12 cellular contexts compared by ENCODE assay signal in the genomic region with DNA sequence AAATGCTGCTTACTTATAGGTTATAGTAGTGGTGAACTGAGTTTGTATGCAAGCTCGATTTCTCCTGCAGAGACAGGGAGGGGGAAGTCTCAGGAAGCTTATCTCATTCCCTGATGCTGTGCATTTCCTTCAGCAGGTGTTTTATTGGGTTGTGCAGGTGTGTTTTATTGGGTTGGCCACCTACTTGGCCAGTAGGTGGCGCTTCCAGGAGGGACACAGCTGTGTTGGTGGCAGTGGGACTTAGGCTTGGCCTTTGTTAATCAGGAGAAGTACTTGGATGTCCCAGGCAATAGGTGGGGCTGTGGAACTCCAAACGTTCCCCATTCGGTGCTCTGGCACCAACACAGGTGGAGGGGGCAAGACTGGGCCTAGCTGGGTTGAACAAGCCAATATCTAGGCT.
A peak's percentile ranks its signal among the peaks of the same experiment; 100 is the strongest.
DNase-seq lines count a peak whose midpoint lies in the region; ATAC-seq and TF ChIP-seq lines count a peak whose summit lies in the region.
"Had no signal": no experiment of that assay in that cellular context is flagged by ENCODE, and none has a peak within 500 bp of the region (broad histone marks: within the 10 kb centered on the region; RNA-seq: fewer than 3 reads in every experiment).

No MANE protein-coding gene starts in this region.

- no CpG with 5 or more reads among the region's 4 CpGs for WGBS in IMR-90 (ENCODE audit: extremely low coverage in 2 of 2, insufficient read length in 1 of 2), 2 experiments
- 0% methylated on average over 2 of the region's 4 CpGs for WGBS in mammary epithelial cell (ENCODE audit: low coverage, missing lambda C conversion rate)
- whole genome bisulfite sequencing in gastroesophageal sphincter (ENCODE audit: low coverage in 1 of 2), 2 donors = 17% methylated on average over 1 of the region's 4 CpGs; no CpG with 5 or more reads in 1 of the 2 donors

- H2AFZ ChIP-seq in IMR-90 (replicated peaks; ENCODE audit: low read length, poor library complexity) (no peak overlapping the region), mammary epithelial cell (ENCODE audit: low read depth, low read length) (no peak overlapping the region)

- no peaks in the 10 kb centered on the region for H3K9me3 Mint-ChIP-seq in neural crest cell
- no peaks in the 10 kb centered on the region for H3K9me3 Mint-ChIP-seq in activated CD4-positive, alpha-beta memory T cell treated with anti-CD3 and anti-CD28 coated beads, Interleukin-2, amount 10 ng/mL, durations not matched to agents 7 days and 5 days

- TF ChIP-seq RAD21 in IMR-90 (IDR thresholded peaks at IDR 0.05; ENCODE audit: low read length) = no peak

- no peak overlapping the region for H4K91ac ChIP-seq in IMR-90 (ENCODE audit: insufficient read depth, low read depth, low read length)

- H3K9ac ChIP-seq in IMR-90 (ENCODE audit: low read depth, low read length) (no peak overlapping the region), mammary epithelial cell (ENCODE audit: insufficient read depth, low read length) (no peak overlapping the region)

- no peak for TF ChIP-seq POLR2A in IMR-90 (IDR thresholded peaks at IDR 0.05; ENCODE audit: low read depth, low read length)
- no peak for TF ChIP-seq POLR2A in gastroesophageal sphincter (IDR thresholded peaks at IDR 0.05)

- H3K36me3 Mint-ChIP-seq in neural crest cell (ENCODE audit: low read depth) = no peaks in the 10 kb centered on the region
- H3K36me3 Mint-ChIP-seq in activated CD4-positive, alpha-beta memory T cell treated with anti-CD3 and anti-CD28 coated beads, Interleukin-2, amount 10 ng/mL, durations not matched to agents 7 days and 5 days (ENCODE audit: low read depth) = no peaks in the 10 kb centered on the region
- H3K36me3 Mint-ChIP-seq: activated naive CD8-positive, alpha-beta T cell had no signal

- no peaks in the 10 kb centered on the region for H3K79me1 ChIP-seq in IMR-90 (ENCODE audit: low read depth in 1 of 2, low read length in 2 of 2)

- H2BK5ac ChIP-seq in IMR-90 (ENCODE audit: low read depth, low read length, poor library complexity, severe bottlenecking) = no peak overlapping the region

- dilution Hi-C loops in IMR-90 (cut with HindIII; ENCODE audit: low sequenced_read_pairs, unreplicated experiment) (no loop called here), mammary epithelial cell (cut with HindIII; ENCODE audit: low sequenced_read_pairs) (no loop called here)

- H3K79me2 ChIP-seq in mammary epithelial cell (ENCODE audit: insufficient read depth, low read length) = no peaks in the 10 kb centered on the region

- H3K4me1 ChIP-seq in IMR-90 (ENCODE audit: control insufficient read depth, insufficient read depth, low read length) (no peaks in the 10 kb centered on the region), mammary epithelial cell (ENCODE audit: insufficient read depth, low read length) (no peaks in the 10 kb centered on the region), gastroesophageal sphincter (no peaks in the 10 kb centered on the region)
- H3K4me1 ChIP-seq: suprapubic skin had no signal

- no peak overlapping the region for H3K14ac ChIP-seq in IMR-90 (replicated peaks; ENCODE audit: low read depth, low read length)

- POLR2A ChIA-PET in IMR-90 (lab: Charles Lee; ENCODE audit: unreplicated experiment) = no interaction called here
- POLR2A ChIA-PET in activated CD4-positive, alpha-beta memory T cell treated with anti-CD3 and anti-CD28 coated beads, Interleukin-2, amount 10 ng/mL, durations not matched to agents 7 days and 5 days (lab: Charles Lee) = no interaction called here

- TF ChIP-seq EP300 in gastroesophageal sphincter (IDR thresholded peaks at IDR 0.05) = no peak

- BruUV-seq in IMR-90 (replicated peaks; lab: Mats Ljungman, UMichigan) (no TSS peak), mammary epithelial cell (replicated peaks; lab: Mats Ljungman, UMichigan) (no TSS peak)

- H3K27me3 ChIP-seq in IMR-90 (ENCODE audit: control insufficient read depth, insufficient read depth, low read length) = no peaks in the 10 kb centered on the region
- H3K27me3 ChIP-seq in mammary epithelial cell (ENCODE audit: insufficient read depth, low read length) = no peaks in the 10 kb centered on the region
- H3K27me3 ChIP-seq in gastroesophageal sphincter = no peaks in the 10 kb centered on the region
- H3K27me3 ChIP-seq: neutrophil, suprapubic skin had no signal

- no peaks in the 10 kb centered on the region for H3K9me1 ChIP-seq in IMR-90 (ENCODE audit: insufficient read depth, low read length)

- no peak overlapping the region for H3K27ac ChIP-seq in IMR-90 (ENCODE audit: insufficient read depth, low read length)
- no peak overlapping the region for H3K27ac ChIP-seq in mammary epithelial cell (ENCODE audit: insufficient read depth, low read depth, low read length)
- no peak overlapping the region for H3K27ac ChIP-seq in gastroesophageal sphincter
- H3K27ac ChIP-seq: neutrophil, suprapubic skin had no signal

- H3K4me3 ChIP-seq in IMR-90 (ENCODE audit: insufficient read depth, low read depth, low read length) (no peak overlapping the region), mammary epithelial cell (replicated peaks in 1 of 3; ENCODE audit: insufficient read depth in 1 of 3, low read depth in 2 of 3, low read length in 3 of 3) (no peak overlapping the region), gastroesophageal sphincter (no peak overlapping the region)
- H3K4me3 ChIP-seq: suprapubic skin had no signal

- no peaks in the 10 kb centered on the region for H3K9me3 ChIP-seq in IMR-90 (ENCODE audit: control insufficient read depth, insufficient read depth, low read length)
- no peaks in the 10 kb centered on the region for H3K9me3 ChIP-seq in mammary epithelial cell (replicated peaks; ENCODE audit: insufficient read depth, low read length)
- no peaks in the 10 kb centered on the region for H3K9me3 ChIP-seq in gastroesophageal sphincter
- H3K9me3 ChIP-seq: neutrophil, suprapubic skin had no signal

- no peak overlapping the region for H3K18ac ChIP-seq in IMR-90 (ENCODE audit: low read depth, low read length)

- in situ Hi-C loops in IMR-90 (cut with MboI; ENCODE audit: low sequenced_read_pairs) (no loop called here), mammary epithelial cell (cut with MboI; ENCODE audit: low sequenced_read_pairs in 2 of 2) (no loop called here)

- no peak overlapping the region for H3K4me3 Mint-ChIP-seq in neural crest cell
- no peak overlapping the region for H3K4me3 Mint-ChIP-seq in activated CD4-positive, alpha-beta memory T cell treated with anti-CD3 and anti-CD28 coated beads, Interleukin-2, amount 10 ng/mL, durations not matched to agents 7 days and 5 days
- H3K4me3 Mint-ChIP-seq: activated naive CD8-positive, alpha-beta T cell had no signal

- H3K56ac ChIP-seq in IMR-90 (ENCODE audit: extremely low read depth, insufficient read depth, low read length) = no peak overlapping the region

- H3K23ac ChIP-seq in IMR-90 (ENCODE audit: low read depth, low read length) = no peak overlapping the region

- no peak overlapping the region for H2AK9ac ChIP-seq in IMR-90 (replicated peaks; ENCODE audit: low read depth, low read length, poor library complexity)

- H4K8ac ChIP-seq in IMR-90 (ENCODE audit: low read depth in 2 of 2, low read length in 2 of 2) = no peak overlapping the region

- no peaks in the 10 kb centered on the region for H3K4me1 Mint-ChIP-seq in neural crest cell
- no peaks in the 10 kb centered on the region for H3K4me1 Mint-ChIP-seq in activated CD4-positive, alpha-beta memory T cell treated with anti-CD3 and anti-CD28 coated beads, Interleukin-2, amount 10 ng/mL, durations not matched to agents 7 days and 5 days

- H2BK20ac ChIP-seq in IMR-90 (ENCODE audit: low read depth, low read length) = no peak overlapping the region

- H2BK15ac ChIP-seq in IMR-90 (ENCODE audit: low read depth, low read length) = no peak overlapping the region

- ATAC-seq in IMR-90 (ENCODE audit: low read depth) = no peak
- ATAC-seq in HG03354 (IDR thresholded peaks at IDR 0.05; ENCODE audit: poor library complexity, severe bottlenecking, unreplicated experiment) = no peak
- no peak for ATAC-seq in gastroesophageal sphincter

- H4K20me1 ChIP-seq in IMR-90 (ENCODE audit: insufficient read depth, low read length) (no peaks in the 10 kb centered on the region), mammary epithelial cell (ENCODE audit: insufficient read depth, low read length) (no peaks in the 10 kb centered on the region)

- TF ChIP-seq CTCF in IMR-90 (conservative IDR thresholded peaks at IDR 0.05; ENCODE audit: low read depth, low read length) = peak; percentile 12; the same call in 1 of the 2 replicates
- TF ChIP-seq CTCF in mammary epithelial cell (conservative IDR thresholded peaks at IDR 0.05 in 1 of 2, IDR thresholded peaks at IDR 0.05 in 1 of 2; ENCODE audit: extremely low read depth in 1 of 2, insufficient read depth in 1 of 2, low read depth in 1 of 2, low read length in 2 of 2) = peak; percentile 57 to 76
- TF ChIP-seq CTCF in neural crest cell (conservative IDR thresholded peaks at IDR 0.05) = peak; percentile 57
- TF ChIP-seq CTCF in gastroesophageal sphincter (IDR thresholded peaks at IDR 0.05) = no peak

- intact Hi-C loops in IMR-90 (cut with micrococcal nuclease) (no loop called here), mammary epithelial cell (cut with micrococcal nuclease) (no loop called here)

- no peak overlapping the region for H3K27ac Mint-ChIP-seq in neural crest cell (ENCODE audit: unreplicated experiment)
- no peak overlapping the region for H3K27ac Mint-ChIP-seq in activated CD4-positive, alpha-beta memory T cell treated with anti-CD3 and anti-CD28 coated beads, Interleukin-2, amount 10 ng/mL, durations not matched to agents 7 days and 5 days
- H3K27ac Mint-ChIP-seq: activated naive CD8-positive, alpha-beta T cell had no signal

- H4K5ac ChIP-seq in IMR-90 (ENCODE audit: low read depth, low read length) = no peak overlapping the region

- no peak overlapping the region for H2AK5ac ChIP-seq in IMR-90 (ENCODE audit: low read depth, low read length)

- H2BK120ac ChIP-seq in IMR-90 (ENCODE audit: low read depth, low read length) = no peak overlapping the region

- H3K4me2 ChIP-seq in IMR-90 (ENCODE audit: low read depth, low read length) = no peak overlapping the region
- H3K4me2 ChIP-seq in mammary epithelial cell (ENCODE audit: insufficient read depth, low read depth, low read length) = no peak overlapping the region

- H3K4ac ChIP-seq in IMR-90 (ENCODE audit: low read depth, low read length) = no peak overlapping the region

- H3K27me3 Mint-ChIP-seq in neural crest cell (ENCODE audit: low read depth) = no peaks in the 10 kb centered on the region
- no peaks in the 10 kb centered on the region for H3K27me3 Mint-ChIP-seq in activated CD4-positive, alpha-beta memory T cell treated with anti-CD3 and anti-CD28 coated beads, Interleukin-2, amount 10 ng/mL, durations not matched to agents 7 days and 5 days
- H3K27me3 Mint-ChIP-seq: activated naive CD8-positive, alpha-beta T cell had no signal

- CTCF ChIA-PET in IMR-90 (lab: Yijun Ruan, JAX) (no interaction called here), mammary epithelial cell (lab: Charles Lee; ENCODE audit: low non-redundant PET) (interaction anchor here (0.6 kb wide), 2 partner anchors 19 to 1475 kb away, joined by 3 to 5 read pairs; no protein-coding TSS in a partner anchor)
- CTCF ChIA-PET in activated CD4-positive, alpha-beta memory T cell treated with anti-CD3 and anti-CD28 coated beads, Interleukin-2, amount 10 ng/mL, durations not matched to agents 7 days and 5 days (lab: Charles Lee) = no interaction called here

- DNase-seq in NCI-H1417 (lab: John Stamatoyannopoulos, UW) (peak in 2 of 3 experiments; percentile 22 to 34), NCI-H1417 treated with DMSO at 0.1 percent for 48 hours (lab: John Stamatoyannopoulos, UW) (no peak), IMR-90 (no peak), mammary epithelial cell (peak; percentile 23), neural crest cell (ENCODE audit: low read depth, low spot score) (no peak)
- no peak for DNase-seq in activated CD4-positive, alpha-beta memory T cell treated with anti-CD3 and anti-CD28 coated beads, Interleukin-2, amount 10 ng/mL, durations not matched to agents 7 days and 5 days
- DNase-seq: stimulated activated CD4-positive, alpha-beta T cell treated with anti-CD3 and anti-CD28 coated beads, Interleukin-2, amount 100 ng/mL, for 48 hours had no signal

- H3K36me3 ChIP-seq in IMR-90 (ENCODE audit: control insufficient read depth, insufficient read depth, low read length) = no peaks in the 10 kb centered on the region
- no peaks in the 10 kb centered on the region for H3K36me3 ChIP-seq in mammary epithelial cell (ENCODE audit: insufficient read depth, low read length)
- H3K36me3 ChIP-seq in gastroesophageal sphincter = no peaks in the 10 kb centered on the region
- H3K36me3 ChIP-seq: neutrophil, suprapubic skin had no signal

Comparison
In these comparisons a context has a peak if more than half of its experiments do, and no peak if none do; other contexts are left out.
1. DNase-seq: peak in NCI-H1417 (2 of 3) and mammary epithelial cell (single experiment); none in NCI-H1417 treated with DMSO at 0.1 percent for 48 hours (single experiment), IMR-90 (single experiment), neural crest cell (single experiment) and activated CD4-positive, alpha-beta memory T cell treated with anti-CD3 and anti-CD28 coated beads, Interleukin-2, amount 10 ng/mL, durations not matched to agents 7 days and 5 days (single experiment).
2. CTCF ChIP-seq: peak in IMR-90 (single experiment), mammary epithelial cell (2 of 2) and neural crest cell (single experiment); none in gastroesophageal sphincter (0 of 4).